24 cellular contexts compared by ENCODE assay signal in the genomic region with DNA sequence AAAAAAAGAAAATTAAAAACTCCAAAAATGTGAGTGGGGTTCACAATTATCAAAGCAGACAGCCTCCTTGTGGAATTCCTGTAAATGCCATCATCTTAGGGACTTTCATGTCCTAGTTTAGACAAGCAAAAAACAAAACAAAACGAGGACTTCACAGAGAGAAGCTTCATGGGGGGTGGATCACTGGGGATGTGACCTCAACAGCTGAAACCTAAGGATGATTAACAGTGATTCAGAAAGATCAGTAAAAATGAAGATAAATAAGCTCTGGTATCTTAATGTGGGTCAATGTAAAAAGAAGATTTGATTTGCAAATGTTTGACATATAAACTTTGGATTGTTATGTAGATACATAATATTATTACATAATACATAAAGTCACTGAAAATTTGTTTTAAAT. TPM values are rescaled to one million over a fixed set of nuclear protein-coding genes. Genes with fewer than 3 reads are reported as not detected.
"Had no signal": no experiment of that assay in that cellular context is flagged by ENCODE, and none has a peak within 500 bp of the region (broad histone marks: within the 10 kb centered on the region; RNA-seq: fewer than 3 reads in every experiment).

No MANE protein-coding gene starts in this region.

- H3K36me3 ChIP-seq: ascending aorta, cardiac muscle cell, SJSA1 had no signal

- ATAC-seq: activated CD8-positive, alpha-beta T cell treated with anti-CD3 and anti-CD28 coated beads, Interleukin-2, amount 10 ng/mL, durations not matched to agents 7 days and 5 days; body of pancreas; PC-3; SK-N-SH treated with all-trans-retinoic acid at 6 μM for 48 hours; WTC11 had no signal

- H3K27ac ChIP-seq: ascending aorta, body of pancreas, cardiac muscle cell, SJSA1 had no signal

- DNase-seq: activated CD4-positive, alpha-beta T cell treated with anti-CD3 and anti-CD28 coated beads for 48 hours; activated CD4-positive, alpha-beta T cell treated with anti-CD3 and anti-CD28 coated beads, Interleukin-2, amount 50 U/mL, for 4 hours; activated CD4-positive, CD25-positive, alpha-beta regulatory T cell treated with anti-CD3 and anti-CD28 coated beads, Interleukin-2, amount 50 U/mL, for 72 hours; activated CD8-positive, alpha-beta memory T cell treated with anti-CD3 and anti-CD28 coated beads, Interleukin-2, amount 50 U/mL, for 48 hours; activated CD8-positive, alpha-beta T cell treated with anti-CD3 and anti-CD28 coated beads, Interleukin-2, amount 10 ng/mL, durations not matched to agents 7 days and 5 days; activated naive CD4-positive, alpha-beta T cell; activated T-cell treated with anti-CD3 and anti-CD28 coated beads, Interleukin-2, amount 50 U/mL, for 1 hour; body of pancreas; MM.1S; NCI-H1105; NCI-H1436; NCI-H1694 treated with DMSO at 0.1 percent for 48 hours; NCI-H2029 treated with DMSO at 0.1 percent for 48 hours; NCI-H446; NCI-H524; PC-3; SHP77; SW 1271 had no signal

- H3K4me3 ChIP-seq: ascending aorta, body of pancreas, cardiac muscle cell, SJSA1 had no signal

- H3K27me3 ChIP-seq: ascending aorta, body of pancreas, SJSA1 had no signal

RNA-seq across cellular contexts. Expression of gene OR10W1, which starts 8.1 kb away (rescaled TPM):
- total RNA-seq: activated CD8-positive, alpha-beta T cell treated with anti-CD3 and anti-CD28 coated beads, Interleukin-2, amount 10 ng/mL, durations not matched to agents 7 days and 5 days; ascending aorta; body of pancreas; cardiac muscle cell; PC-3; SJSA1; T-helper 1 cell treated with Interleukin-12 subunit alpha and Interleukin-12 subunit beta and Interleukin-4 antibody, amounts not matched to agents 30 ng/mL and 1 ng/mL, for 36 hours; WTC11 had no signal
- polyA plus RNA-seq: cardiac muscle cell had no signal

RNA-seq across cellular contexts. Expression of gene OR10Q1, which starts 47.4 kb away (rescaled TPM):
- total RNA-seq: activated CD8-positive, alpha-beta T cell treated with anti-CD3 and anti-CD28 coated beads, Interleukin-2, amount 10 ng/mL, durations not matched to agents 7 days and 5 days; ascending aorta; body of pancreas; cardiac muscle cell; PC-3; SJSA1; T-helper 1 cell treated with Interleukin-12 subunit alpha and Interleukin-12 subunit beta and Interleukin-4 antibody, amounts not matched to agents 30 ng/mL and 1 ng/mL, for 36 hours; WTC11 had no signal
- polyA plus RNA-seq: cardiac muscle cell had no signal
